In genomic region chr22:45227645-45228400, GRCh38 we compare ENCODE assay signal across 16 cellular contexts. TPM values are rescaled to one million over a fixed set of nuclear protein-coding genes. Genes with fewer than 3 reads are reported as not detected.
A peak's percentile ranks its signal among the peaks of the same experiment; 100 is the strongest.
DNase-seq lines count a peak whose midpoint lies in the region; TF ChIP-seq lines count a peak whose summit lies in the region.
"Had no signal": no experiment of that assay in that cellular context is flagged by ENCODE, and none has a peak within 500 bp of the region (broad histone marks: within the 10 kb centered on the region; RNA-seq: fewer than 3 reads in every experiment).

No MANE protein-coding gene starts in this region.

- no peak overlapping the region for H2BK12ac ChIP-seq in H9 (ENCODE audit: insufficient read length, low read depth, low read length)

- H3K79me2 ChIP-seq in H9 (ENCODE audit: insufficient read depth, low read length): no peaks in the 10 kb centered on the region; the same call in 1 of the 2 replicates

- no peak overlapping the region for H3K18ac ChIP-seq in H9 (ENCODE audit: insufficient read length, low read depth, low read length)

- no peak overlapping the region for H4K91ac ChIP-seq in H9 (ENCODE audit: insufficient read length, low read depth, low read length)

- H2BK20ac ChIP-seq in H9 (ENCODE audit: low read depth, low read length, poor library complexity, severe bottlenecking): no peak overlapping the region

- H3K4me2 ChIP-seq in H9 (ENCODE audit: insufficient read depth, insufficient read length, low read length): no peak overlapping the region
- H3K4me2 ChIP-seq: smooth muscle cell had no signal

- no peak overlapping the region for H2BK120ac ChIP-seq in H9 (ENCODE audit: low read depth, low read length, poor library complexity, severe bottlenecking)

- H2BK5ac ChIP-seq in H9 (ENCODE audit: insufficient read length, low read length): no peak overlapping the region

- no peak overlapping the region for H2AK5ac ChIP-seq in H9 (ENCODE audit: insufficient read length, low read length)

- no peak overlapping the region; a peak in 1 of 7 replicates for H3K27ac Mint-ChIP-seq in H9
- peak overlapping the region in 4 of 5 experiments; percentile 28 to 88 (median 78) for H3K27ac Mint-ChIP-seq in brain
- no peak overlapping the region for H3K27ac Mint-ChIP-seq in Caco-2 (ENCODE audit: unreplicated experiment)

- H3T11ph ChIP-seq in H9 (ENCODE audit: low read length): no peak overlapping the region

- H3K4me1 Mint-ChIP-seq in H9: peaks cover 36 to 50% of the 10 kb centered on the region in 2 experiments
- H3K4me1 Mint-ChIP-seq in brain: peaks cover 85% of the 10 kb centered on the region
- peaks cover 7% of the 10 kb centered on the region for H3K4me1 Mint-ChIP-seq in Caco-2 (ENCODE audit: low read depth, unreplicated experiment)

- no peaks in the 10 kb centered on the region for H4K20me1 ChIP-seq in H9 (ENCODE audit: control insufficient read depth, insufficient read depth, insufficient read length)

- H3K4me3 ChIP-seq in spleen (peak overlapping the region in 1 of 8 donors; percentile 8), MG63 (no peak overlapping the region), Caco-2 (ENCODE audit: low read depth, low read length) (no peak overlapping the region)
- H3K4me3 ChIP-seq: SK-N-MC, smooth muscle cell, tibial artery had no signal

- peak; percentile 28 for DNase-seq in H9
- DNase-seq in spleen: no peak
- no peak for DNase-seq in MG63
- DNase-seq in NCI-H2171 treated with DMSO at 0.1 percent for 48 hours (lab: John Stamatoyannopoulos, UW): no peak
- DNase-seq in HT-29 (ENCODE audit: low spot score): no peak
- DNase-seq in Caco-2: no peak
- DNase-seq: activated CD4-positive, alpha-beta T cell treated with anti-CD3 and anti-CD28 coated beads, Interleukin-2, amount 50 U/mL, for 4 hours; BE2C; brain microvascular endothelial cell; left cardiac atrium; NCI-H1092 treated with DMSO at 0.1 percent for 48 hours had no signal

- H3K36me3 ChIP-seq in spleen: peaks cover 0 to 38% (median 0%) of the 10 kb centered on the region in 6 donors
- peaks cover 4% of the 10 kb centered on the region for H3K36me3 ChIP-seq in MG63
- no peaks in the 10 kb centered on the region for H3K36me3 ChIP-seq in Caco-2 (ENCODE audit: control insufficient read depth, insufficient read depth, low read length)
- H3K36me3 ChIP-seq: BE2C, brain microvascular endothelial cell, tibial artery had no signal

- H3K9me3 Mint-ChIP-seq in H9 (no peaks in the 10 kb centered on the region), brain (no peaks in the 10 kb centered on the region), Caco-2 (ENCODE audit: unreplicated experiment) (no peaks in the 10 kb centered on the region)

- POLR2A ChIA-PET in Caco-2 (lab: Charles Lee): no interaction called here

- BruUV-seq in Caco-2 (replicated peaks; lab: Mats Ljungman, UMichigan): no TSS peak

- H3K9ac ChIP-seq in H9 (ENCODE audit: extremely low read depth, insufficient read length, low read length): no peak overlapping the region

- WGBS in H9 (ENCODE audit: extremely low coverage, insufficient read length, low lambda C conversion rate): no CpG with 5 or more reads among the region's 16 CpGs
- 66 to 85% (median 75%) methylated on average over 13 to 16 of the region's 16 CpGs for WGBS in spleen, 5 donors

- H3K4me3 Mint-ChIP-seq in H9 (no peak overlapping the region; a peak in 1 of 5 replicates), brain (peak overlapping the region in 2 of 5 experiments; percentile 27 to 55), Caco-2 (ENCODE audit: unreplicated experiment) (no peak overlapping the region)

- H2AFZ ChIP-seq in H9 (ENCODE audit: low read length): no peak overlapping the region

- H3K79me1 ChIP-seq in H9 (ENCODE audit: insufficient read depth, low read depth, low read length, poor library complexity, severe bottlenecking): no peaks in the 10 kb centered on the region

- H3K27me3 Mint-ChIP-seq in H9 (ENCODE audit: low read depth): peaks cover 2% of the 10 kb centered on the region
- peaks cover 3% of the 10 kb centered on the region for H3K27me3 Mint-ChIP-seq in brain
- no peaks in the 10 kb centered on the region for H3K27me3 Mint-ChIP-seq in Caco-2 (ENCODE audit: insufficient read depth, unreplicated experiment)

- no peak for TF ChIP-seq POLR2A in spleen (IDR thresholded peaks at IDR 0.05)

- no peak overlapping the region for H4K5ac ChIP-seq in H9 (ENCODE audit: insufficient read length, low read depth, low read length)

- intact Hi-C loops in spleen (cut with DNase I; ENCODE audit: low total_unique reads): no loop called here
- intact Hi-C loops in Caco-2 (cut with micrococcal nuclease; ENCODE audit: unreplicated experiment): no loop called here

- H3K9me3 ChIP-seq in H9 (ENCODE audit: control insufficient read depth, low read depth, low read length): no peaks in the 10 kb centered on the region
- no peaks in the 10 kb centered on the region for H3K9me3 ChIP-seq in spleen
- no peaks in the 10 kb centered on the region for H3K9me3 ChIP-seq in MG63
- no peaks in the 10 kb centered on the region for H3K9me3 ChIP-seq in Caco-2
- H3K9me3 ChIP-seq: BE2C, tibial artery had no signal

- TF ChIP-seq CTCF in H9 (conservative IDR thresholded peaks at IDR 0.05) (no peak), brain (conservative IDR thresholded peaks at IDR 0.05) (no peak), spleen (IDR thresholded peaks at IDR 0.05 in 8 of 11, conservative IDR thresholded peaks at IDR 0.05 in 3 of 11) (no peak), Caco-2 (IDR thresholded peaks at IDR 0.05; ENCODE audit: insufficient read depth in 1 of 2, low read depth in 1 of 2, low read length in 1 of 2, severe bottlenecking in 1 of 2, unreplicated experiment in 1 of 2) (no peak)

- no peaks in the 10 kb centered on the region for H3K23me2 ChIP-seq in H9 (ENCODE audit: insufficient read length, low read depth, low read length, poor library complexity, severe bottlenecking)

- H3K27ac ChIP-seq in H9 (ENCODE audit: insufficient read length, low read depth, low read length): no peak overlapping the region
- H3K27ac ChIP-seq in layer of hippocampus (ENCODE audit: low read depth, low read length): peak overlapping the region; percentile 98
- peak overlapping the region in 6 of 8 donors; percentile 46 to 88 (median 83) for H3K27ac ChIP-seq in spleen
- H3K27ac ChIP-seq: brain microvascular endothelial cell, SK-N-MC, tibial artery had no signal

- CTCF ChIA-PET in Caco-2 (lab: Charles Lee): no interaction called here

- no peak overlapping the region for H3K4ac ChIP-seq in H9 (ENCODE audit: low read depth, low read length)

- H2BK15ac ChIP-seq in H9 (ENCODE audit: low read depth, low read length): peak overlapping the region; percentile 83; the same call in 1 of the 2 replicates

- H3K4me1 ChIP-seq in H9 (ENCODE audit: insufficient read depth, low read length) (no peaks in the 10 kb centered on the region), spleen (peaks cover 0 to 94% (median 55%) of the 10 kb centered on the region in 6 donors), Caco-2 (no peaks in the 10 kb centered on the region)

- H3K23ac ChIP-seq in H9 (ENCODE audit: insufficient read length, low read depth, low read length): no peak overlapping the region

- H3K36me3 Mint-ChIP-seq in H9 (ENCODE audit: insufficient read depth in 1 of 3, low read depth in 3 of 3): no peaks in the 10 kb centered on the region; a peak in 2 of 7 replicates
- peaks cover 9% of the 10 kb centered on the region for H3K36me3 Mint-ChIP-seq in brain
- H3K36me3 Mint-ChIP-seq in Caco-2 (ENCODE audit: insufficient read depth, unreplicated experiment): no peaks in the 10 kb centered on the region

- H3K27me3 ChIP-seq in H9 (ENCODE audit: insufficient read depth, low read length) (no peaks in the 10 kb centered on the region), layer of hippocampus (ENCODE audit: control insufficient read depth, insufficient read depth, low read length) (no peaks in the 10 kb centered on the region), spleen (replicated peaks in 1 of 7) (no peaks in the 10 kb centered on the region), MG63 (no peaks in the 10 kb centered on the region), Caco-2 (replicated peaks; ENCODE audit: control insufficient read depth, insufficient read depth, low read length) (no peaks in the 10 kb centered on the region)
- H3K27me3 ChIP-seq: BE2C, brain microvascular endothelial cell, tibial artery had no signal

- H3K14ac ChIP-seq in H9 (ENCODE audit: insufficient read depth, low read length): peak overlapping the region; percentile 54

- no peak overlapping the region for H3K56ac ChIP-seq in H9 (ENCODE audit: insufficient read length, low read depth, low read length)

- no peak overlapping the region for H4K8ac ChIP-seq in H9 (replicated peaks; ENCODE audit: insufficient read length, low read depth, low read length)

RNA-seq across cellular contexts. Expression of gene KIAA0930, which starts 12.9 kb away (rescaled TPM):
- total RNA-seq in H9 (2021): 45.3 and 46.2 TPM in 2 replicates
- polyA plus RNA-seq in brain (ENCODE audit: insufficient read depth, low read depth, low replicate concordance): 135 TPM
- 10 to 100 TPM; 35.5 to 93.1 (median 73.7) TPM for total RNA-seq in spleen
- polyA plus RNA-seq in spleen: 10 to 100 TPM; 32.6 to 61.5 (median 46.6) TPM
- total RNA-seq in MG63 (2014; rRNA removed; shearing (Covaris generic); ENCODE audit: low replicate concordance): 64.1 and 85.1 TPM in 2 replicates
- total RNA-seq in HT-29 (2014; rRNA removed; shearing (Covaris generic)): 43.2 and 49.0 TPM in 2 replicates
- 34.7 and 38.8 TPM in 2 replicates for total RNA-seq in Caco-2 (2022)

RNA-seq across cellular contexts. Expression of gene UPK3A, which starts 56.9 kb away (rescaled TPM):
- total RNA-seq in H9 (2021) (not detected in 2 replicates), spleen (1 to 10 TPM in 1 of 7 donors, under 1 TPM in 1, not detected in 5; 0.79 to 1.4 TPM), Caco-2 (2022) (1.9 and 2.0 TPM in 2 replicates)
- polyA plus RNA-seq in brain (ENCODE audit: insufficient read depth, low read depth, low replicate concordance) (13.6 TPM), spleen (1 to 10 TPM in 2 of 3 donors, under 1 TPM in 1; 0.35 to 2.7 (median 2.4) TPM)
- total RNA-seq in MG63 (2014; rRNA removed; shearing (Covaris generic); ENCODE audit: low replicate concordance): not detected in 2 replicates
- total RNA-seq in HT-29 (2014; rRNA removed; shearing (Covaris generic)): 4.7 and 6.0 TPM in 2 replicates
- total RNA-seq: smooth muscle cell had no signal
- polyA plus RNA-seq: smooth muscle cell had no signal

Comparison
In these comparisons a context has a peak if more than half of its experiments do, and no peak if none do; other contexts are left out.
1. H3K27ac Mint-ChIP-seq: peak in brain (4 of 5); none in H9 (0 of 3) and Caco-2 (single experiment).